Comparison of ENCODE assay signal across 30 cellular contexts in genomic region chr2:100015849-100016248, GRCh38.
"Had no signal": no experiment of that assay in that cellular context is flagged by ENCODE, and none has a peak within 500 bp of the region (broad histone marks: within the 10 kb centered on the region; RNA-seq: fewer than 3 reads in every experiment).

No MANE protein-coding gene starts in this region.

- H3K4me3 ChIP-seq: adrenal gland, body of pancreas, esophagus squamous epithelium, gastroesophageal sphincter had no signal

- H3K9me3 ChIP-seq: adrenal gland, body of pancreas, esophagus squamous epithelium, gastroesophageal sphincter had no signal

- FAIRE-seq: colon, endometrium, endothelial cell of umbilical vein had no signal

- H3K36me3 ChIP-seq: adrenal gland, esophagus squamous epithelium, gastroesophageal sphincter had no signal

- H3K4me1 ChIP-seq: body of pancreas, esophagus squamous epithelium had no signal

- H3K27ac ChIP-seq: adrenal gland, body of pancreas, epithelial cell of prostate, esophagus squamous epithelium, gastroesophageal sphincter had no signal

- DNase-seq: activated CD4-positive, alpha-beta memory T cell treated with anti-CD3 and anti-CD28 coated beads for 36 hours; activated CD4-positive, alpha-beta T cell treated with anti-CD3 and anti-CD28 coated beads for 36 hours; activated CD4-positive, alpha-beta T cell treated with anti-CD3 and anti-CD28 coated beads, Interleukin-2, amount 10 ng/mL, durations not matched to agents 24 days and 14 days; activated CD4-positive, CD25-positive, alpha-beta regulatory T cell; activated CD4-positive, CD25-positive, alpha-beta regulatory T cell treated with anti-CD3 and anti-CD28 coated beads, Interleukin-2, amount 50 U/mL, for 72 hours; activated CD8-positive, alpha-beta memory T cell treated with anti-CD3 and anti-CD28 coated beads, Interleukin-2, amount 10 ng/mL, durations not matched to agents 7 days and 5 days; activated CD8-positive, alpha-beta memory T cell treated with anti-CD3 and anti-CD28 coated beads, Interleukin-2, amount 50 U/mL, for 4 hours; activated CD8-positive, alpha-beta T cell treated with anti-CD3 and anti-CD28 coated beads, Interleukin-2, amount 10 ng/mL, durations not matched to agents 7 days and 5 days; activated effector memory CD4-positive, alpha-beta T cell treated with anti-CD3 and anti-CD28 coated beads, Interleukin-2, amount 50 U/mL, for 16 hours; activated naive CD4-positive, alpha-beta T cell treated with anti-CD3 and anti-CD28 coated beads for 36 hours; activated naive CD8-positive, alpha-beta T cell treated with anti-CD3 and anti-CD28 coated beads for 36 hours; activated naive CD8-positive, alpha-beta T cell treated with anti-CD3 and anti-CD28 coated beads, Interleukin-2, amount 50 U/mL, for 24 hours; activated T-cell treated with anti-CD3 and anti-CD28 coated beads, Interleukin-2, amount 50 U/mL, for 1 hour; activated T-cell treated with anti-CD3 and anti-CD28 coated beads, Interleukin-2, amount 50 U/mL, for 48 hours; adrenal gland; amygdala; aorta; body of pancreas; caudate nucleus; cortex of kidney; dermis blood vessel endothelial cell; effector CD8-positive, alpha-beta T cell; esophagus squamous epithelium; foreskin melanocyte; T-helper 2 cell had no signal

- H3K27me3 ChIP-seq: adrenal gland, body of pancreas, esophagus squamous epithelium, gastroesophageal sphincter had no signal
